ENCODE assay signal across 10 cellular contexts in the genomic region with DNA sequence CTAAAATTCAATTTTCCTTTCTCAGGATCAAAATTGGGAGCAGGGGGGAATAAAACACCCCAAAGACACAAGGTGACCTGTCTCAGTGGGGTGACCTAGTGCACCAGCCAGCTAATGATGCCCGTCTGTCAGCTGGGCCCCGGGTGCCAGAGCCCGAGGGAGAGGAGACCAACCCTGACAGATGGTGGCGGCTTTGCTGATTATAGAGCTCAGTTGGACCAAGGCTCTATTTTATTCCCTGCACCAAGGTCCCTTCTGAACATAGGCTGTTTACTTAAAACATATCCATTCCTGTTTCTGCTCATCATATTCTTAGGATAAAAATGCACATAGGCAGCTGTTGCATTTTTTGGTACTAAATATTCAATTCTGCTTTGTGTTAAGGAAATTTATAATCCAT.
"Had no signal": no experiment of that assay in that cellular context is flagged by ENCODE, and none has a peak within 500 bp of the region (broad histone marks: within the 10 kb centered on the region; RNA-seq: fewer than 3 reads in every experiment).

No MANE protein-coding gene starts in this region.

- H3K36me3 ChIP-seq: gastroesophageal sphincter, ovary, sigmoid colon, thoracic aorta had no signal

- H3K4me3 ChIP-seq: dorsolateral prefrontal cortex, gastroesophageal sphincter, ovary, sigmoid colon, thoracic aorta had no signal

- H3K9me3 ChIP-seq: gastroesophageal sphincter, ovary, sigmoid colon, thoracic aorta had no signal

- H3K27ac ChIP-seq: ovary had no signal

- H3K27me3 ChIP-seq: dorsolateral prefrontal cortex, gastroesophageal sphincter, ovary, sigmoid colon had no signal

- DNase-seq: activated CD4-positive, alpha-beta T cell treated with anti-CD3 and anti-CD28 coated beads, Interleukin-2, amount 50 U/mL, for 1 hour; activated CD4-positive, CD25-positive, alpha-beta regulatory T cell; aorta; erythroblast; naive thymus-derived CD4-positive, alpha-beta T cell; ovary; sigmoid colon had no signal
